Comparison of ENCODE assay signal across 1 cellular context in genomic region chr11:5367461-5368074, GRCh38.
TF ChIP-seq lines count a peak whose summit lies in the region.

No MANE protein-coding gene starts in this region.

TF ChIP-seq in K562, 482 proteins besides CTCF, POLR2A, EP300 and RAD21 (continued from another document and continues in another):
- TF ChIP-seq THAP7 (CRISPR knock-in tag; IDR thresholded peaks at IDR 0.05) = no peak
- TF ChIP-seq CEBPG (CRISPR knock-in tag; IDR thresholded peaks at IDR 0.05) = no peak
- no peak for TF ChIP-seq CEBPG (tag; conservative IDR thresholded peaks at IDR 0.05 in 1 of 2, IDR thresholded peaks at IDR 0.05 in 1 of 2)
- no peak for TF ChIP-seq DPF2 (IDR thresholded peaks at IDR 0.05)
- no peak for TF ChIP-seq XRCC4 (IDR thresholded peaks at IDR 0.05; ENCODE audit: extremely low read depth, insufficient read depth, insufficient read length)
- TF ChIP-seq, protein P1, sequence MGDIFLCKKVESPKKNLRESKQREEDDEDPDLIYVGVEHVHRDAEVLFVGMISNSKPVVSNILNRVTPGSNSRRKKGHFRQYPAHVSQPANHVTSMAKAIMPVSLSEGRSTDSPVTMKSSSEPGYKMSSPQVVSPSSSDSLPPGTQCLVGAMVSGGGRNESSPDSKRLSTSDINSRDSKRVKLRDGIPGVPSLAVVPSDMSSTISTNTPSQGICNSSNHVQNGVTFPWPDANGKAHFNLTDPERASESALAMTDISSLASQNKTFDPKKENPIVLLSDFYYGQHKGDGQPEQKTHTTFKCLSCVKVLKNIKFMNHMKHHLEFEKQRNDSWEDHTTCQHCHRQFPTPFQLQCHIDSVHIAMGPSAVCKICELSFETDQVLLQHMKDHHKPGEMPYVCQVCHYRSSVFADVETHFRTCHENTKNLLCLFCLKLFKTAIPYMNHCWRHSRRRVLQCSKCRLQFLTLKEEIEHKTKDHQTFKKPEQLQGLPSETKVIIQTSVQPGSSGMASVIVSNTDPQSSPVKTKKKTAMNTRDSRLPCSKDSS (IDR thresholded peaks at IDR 0.05; ENCODE audit: low read depth, partially characterized antibody) = no peak
- no peak for TF ChIP-seq ZNF586 (CRISPR knock-in tag; conservative IDR thresholded peaks at IDR 0.05)
- no peak for TF ChIP-seq CBX1 (IDR thresholded peaks at IDR 0.05; ENCODE audit: low read depth)
- no peak for TF ChIP-seq LCOR (CRISPR knock-in tag; IDR thresholded peaks at IDR 0.05)
- TF ChIP-seq, protein P2, sequence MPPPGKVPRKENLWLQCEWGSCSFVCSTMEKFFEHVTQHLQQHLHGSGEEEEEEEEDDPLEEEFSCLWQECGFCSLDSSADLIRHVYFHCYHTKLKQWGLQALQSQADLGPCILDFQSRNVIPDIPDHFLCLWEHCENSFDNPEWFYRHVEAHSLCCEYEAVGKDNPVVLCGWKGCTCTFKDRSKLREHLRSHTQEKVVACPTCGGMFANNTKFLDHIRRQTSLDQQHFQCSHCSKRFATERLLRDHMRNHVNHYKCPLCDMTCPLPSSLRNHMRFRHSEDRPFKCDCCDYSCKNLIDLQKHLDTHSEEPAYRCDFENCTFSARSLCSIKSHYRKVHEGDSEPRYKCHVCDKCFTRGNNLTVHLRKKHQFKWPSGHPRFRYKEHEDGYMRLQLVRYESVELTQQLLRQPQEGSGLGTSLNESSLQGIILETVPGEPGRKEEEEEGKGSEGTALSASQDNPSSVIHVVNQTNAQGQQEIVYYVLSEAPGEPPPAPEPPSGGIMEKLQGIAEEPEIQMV (tag; conservative IDR thresholded peaks at IDR 0.05; ENCODE audit: low read depth) = 0 out of 2 replicates have a peak, but pooled peaks have one; percentile 44
- TF ChIP-seq EHMT2 (IDR thresholded peaks at IDR 0.05) = no peak
- no peak for TF ChIP-seq CEBPB (tag; IDR thresholded peaks at IDR 0.05)
- TF ChIP-seq, protein P3, sequence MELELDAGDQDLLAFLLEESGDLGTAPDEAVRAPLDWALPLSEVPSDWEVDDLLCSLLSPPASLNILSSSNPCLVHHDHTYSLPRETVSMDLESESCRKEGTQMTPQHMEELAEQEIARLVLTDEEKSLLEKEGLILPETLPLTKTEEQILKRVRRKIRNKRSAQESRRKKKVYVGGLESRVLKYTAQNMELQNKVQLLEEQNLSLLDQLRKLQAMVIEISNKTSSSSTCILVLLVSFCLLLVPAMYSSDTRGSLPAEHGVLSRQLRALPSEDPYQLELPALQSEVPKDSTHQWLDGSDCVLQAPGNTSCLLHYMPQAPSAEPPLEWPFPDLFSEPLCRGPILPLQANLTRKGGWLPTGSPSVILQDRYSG (tag; conservative IDR thresholded peaks at IDR 0.05; ENCODE audit: low read depth) = peak; percentile 72
- no peak for TF ChIP-seq POLR2AphosphoS5 (IDR thresholded peaks at IDR 0.05; ENCODE audit: control insufficient read depth, insufficient read depth, low read depth, low read length)
- TF ChIP-seq ZFP30 (CRISPR knock-in tag; IDR thresholded peaks at IDR 0.05; ENCODE audit: borderline replicate concordance) = no peak
- TF ChIP-seq, protein P4, sequence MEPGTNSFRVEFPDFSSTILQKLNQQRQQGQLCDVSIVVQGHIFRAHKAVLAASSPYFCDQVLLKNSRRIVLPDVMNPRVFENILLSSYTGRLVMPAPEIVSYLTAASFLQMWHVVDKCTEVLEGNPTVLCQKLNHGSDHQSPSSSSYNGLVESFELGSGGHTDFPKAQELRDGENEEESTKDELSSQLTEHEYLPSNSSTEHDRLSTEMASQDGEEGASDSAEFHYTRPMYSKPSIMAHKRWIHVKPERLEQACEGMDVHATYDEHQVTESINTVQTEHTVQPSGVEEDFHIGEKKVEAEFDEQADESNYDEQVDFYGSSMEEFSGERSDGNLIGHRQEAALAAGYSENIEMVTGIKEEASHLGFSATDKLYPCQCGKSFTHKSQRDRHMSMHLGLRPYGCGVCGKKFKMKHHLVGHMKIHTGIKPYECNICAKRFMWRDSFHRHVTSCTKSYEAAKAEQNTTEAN (CRISPR knock-in tag; IDR thresholded peaks at IDR 0.05) = no peak
- TF ChIP-seq, protein P5, sequence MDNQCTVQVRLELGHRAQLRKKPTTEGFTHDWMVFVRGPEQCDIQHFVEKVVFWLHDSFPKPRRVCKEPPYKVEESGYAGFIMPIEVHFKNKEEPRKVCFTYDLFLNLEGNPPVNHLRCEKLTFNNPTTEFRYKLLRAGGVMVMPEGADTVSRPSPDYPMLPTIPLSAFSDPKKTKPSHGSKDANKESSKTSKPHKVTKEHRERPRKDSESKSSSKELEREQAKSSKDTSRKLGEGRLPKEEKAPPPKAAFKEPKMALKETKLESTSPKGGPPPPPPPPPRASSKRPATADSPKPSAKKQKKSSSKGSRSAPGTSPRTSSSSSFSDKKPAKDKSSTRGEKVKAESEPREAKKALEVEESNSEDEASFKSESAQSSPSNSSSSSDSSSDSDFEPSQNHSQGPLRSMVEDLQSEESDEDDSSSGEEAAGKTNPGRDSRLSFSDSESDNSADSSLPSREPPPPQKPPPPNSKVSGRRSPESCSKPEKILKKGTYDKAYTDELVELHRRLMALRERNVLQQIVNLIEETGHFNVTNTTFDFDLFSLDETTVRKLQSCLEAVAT (IDR thresholded peaks at IDR 0.05) = no peak
- TF ChIP-seq ZNF75A (CRISPR knock-in tag; IDR thresholded peaks at IDR 0.05) = no peak
- TF ChIP-seq ZNF583 (CRISPR knock-in tag; IDR thresholded peaks at IDR 0.05) = peak; percentile 40; the same call in 1 of the 2 replicates
- TF ChIP-seq DDX20 (tag; IDR thresholded peaks at IDR 0.05; ENCODE audit: low read depth) = peak; percentile 69; the same call in 1 of the 2 replicates
- 0 out of 2 replicates have a peak, but pooled peaks have one; percentile 17 for TF ChIP-seq HIVEP1 (CRISPR knock-in tag; IDR thresholded peaks at IDR 0.05)
- no peak for TF ChIP-seq BMI1 (IDR thresholded peaks at IDR 0.05; ENCODE audit: low read length)
- no peak for TF ChIP-seq ZNF232 (CRISPR knock-in tag; IDR thresholded peaks at IDR 0.05)
- TF ChIP-seq HNRNPLL (IDR thresholded peaks at IDR 0.05; ENCODE audit: low read depth, low read length, poor library complexity, severe bottlenecking) = no peak
- TF ChIP-seq BDP1 (IDR thresholded peaks at IDR 0.05; ENCODE audit: insufficient read depth, insufficient read length) = no peak
- TF ChIP-seq ZBTB17 (CRISPR knock-in tag; IDR thresholded peaks at IDR 0.05) = no peak; the same call in 1 of the 2 replicates
- peak; percentile 72 for TF ChIP-seq SMAD4 (CRISPR knock-in tag; conservative IDR thresholded peaks at IDR 0.05)
- TF ChIP-seq HSF4 (CRISPR knock-in tag; IDR thresholded peaks at IDR 0.05; ENCODE audit: borderline replicate concordance) = no peak
- TF ChIP-seq ZNF316 (IDR thresholded peaks at IDR 0.05) = peak; percentile 67
- no peak for TF ChIP-seq THRAP3 (IDR thresholded peaks at IDR 0.05; ENCODE audit: borderline replicate concordance)
- TF ChIP-seq NR1H2 (CRISPR knock-in tag; IDR thresholded peaks at IDR 0.05) = no peak
- TF ChIP-seq EP400 (IDR thresholded peaks at IDR 0.05) = no peak
- no peak for TF ChIP-seq HDGF (IDR thresholded peaks at IDR 0.05)
- no peak for TF ChIP-seq ID3 (CRISPR knock-in tag; IDR thresholded peaks at IDR 0.05)
- TF ChIP-seq ID3 (tag; IDR thresholded peaks at IDR 0.05) = peak; percentile 46; the same call in 1 of the 2 replicates
- TF ChIP-seq FOXJ3 (CRISPR knock-in tag; IDR thresholded peaks at IDR 0.05) = no peak
- no peak for TF ChIP-seq RB1 (IDR thresholded peaks at IDR 0.05; ENCODE audit: low read depth)
- TF ChIP-seq MECOM (CRISPR knock-in tag; IDR thresholded peaks at IDR 0.05) = peak; percentile 60; the same call in 1 of the 2 replicates
- peak; percentile 47; the same call in 1 of the 2 replicates for TF ChIP-seq KLF6 (CRISPR knock-in tag; IDR thresholded peaks at IDR 0.05; ENCODE audit: borderline replicate concordance)
- TF ChIP-seq, protein P6, sequence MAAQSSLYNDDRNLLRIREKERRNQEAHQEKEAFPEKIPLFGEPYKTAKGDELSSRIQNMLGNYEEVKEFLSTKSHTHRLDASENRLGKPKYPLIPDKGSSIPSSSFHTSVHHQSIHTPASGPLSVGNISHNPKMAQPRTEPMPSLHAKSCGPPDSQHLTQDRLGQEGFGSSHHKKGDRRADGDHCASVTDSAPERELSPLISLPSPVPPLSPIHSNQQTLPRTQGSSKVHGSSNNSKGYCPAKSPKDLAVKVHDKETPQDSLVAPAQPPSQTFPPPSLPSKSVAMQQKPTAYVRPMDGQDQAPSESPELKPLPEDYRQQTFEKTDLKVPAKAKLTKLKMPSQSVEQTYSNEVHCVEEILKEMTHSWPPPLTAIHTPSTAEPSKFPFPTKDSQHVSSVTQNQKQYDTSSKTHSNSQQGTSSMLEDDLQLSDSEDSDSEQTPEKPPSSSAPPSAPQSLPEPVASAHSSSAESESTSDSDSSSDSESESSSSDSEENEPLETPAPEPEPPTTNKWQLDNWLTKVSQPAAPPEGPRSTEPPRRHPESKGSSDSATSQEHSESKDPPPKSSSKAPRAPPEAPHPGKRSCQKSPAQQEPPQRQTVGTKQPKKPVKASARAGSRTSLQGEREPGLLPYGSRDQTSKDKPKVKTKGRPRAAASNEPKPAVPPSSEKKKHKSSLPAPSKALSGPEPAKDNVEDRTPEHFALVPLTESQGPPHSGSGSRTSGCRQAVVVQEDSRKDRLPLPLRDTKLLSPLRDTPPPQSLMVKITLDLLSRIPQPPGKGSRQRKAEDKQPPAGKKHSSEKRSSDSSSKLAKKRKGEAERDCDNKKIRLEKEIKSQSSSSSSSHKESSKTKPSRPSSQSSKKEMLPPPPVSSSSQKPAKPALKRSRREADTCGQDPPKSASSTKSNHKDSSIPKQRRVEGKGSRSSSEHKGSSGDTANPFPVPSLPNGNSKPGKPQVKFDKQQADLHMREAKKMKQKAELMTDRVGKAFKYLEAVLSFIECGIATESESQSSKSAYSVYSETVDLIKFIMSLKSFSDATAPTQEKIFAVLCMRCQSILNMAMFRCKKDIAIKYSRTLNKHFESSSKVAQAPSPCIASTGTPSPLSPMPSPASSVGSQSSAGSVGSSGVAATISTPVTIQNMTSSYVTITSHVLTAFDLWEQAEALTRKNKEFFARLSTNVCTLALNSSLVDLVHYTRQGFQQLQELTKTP (IDR thresholded peaks at IDR 0.05; ENCODE audit: low read depth in 1 of 2, partially characterized antibody in 2 of 2) = no peak
- TF ChIP-seq U2AF1 (optimal IDR thresholded peaks at IDR 0.05; ENCODE audit: low read depth, low read length) = no peak
- TF ChIP-seq, protein P7, sequence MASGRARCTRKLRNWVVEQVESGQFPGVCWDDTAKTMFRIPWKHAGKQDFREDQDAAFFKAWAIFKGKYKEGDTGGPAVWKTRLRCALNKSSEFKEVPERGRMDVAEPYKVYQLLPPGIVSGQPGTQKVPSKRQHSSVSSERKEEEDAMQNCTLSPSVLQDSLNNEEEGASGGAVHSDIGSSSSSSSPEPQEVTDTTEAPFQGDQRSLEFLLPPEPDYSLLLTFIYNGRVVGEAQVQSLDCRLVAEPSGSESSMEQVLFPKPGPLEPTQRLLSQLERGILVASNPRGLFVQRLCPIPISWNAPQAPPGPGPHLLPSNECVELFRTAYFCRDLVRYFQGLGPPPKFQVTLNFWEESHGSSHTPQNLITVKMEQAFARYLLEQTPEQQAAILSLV (tag; IDR thresholded peaks at IDR 0.05) = peak; percentile 45; the same call in 1 of the 2 replicates
- TF ChIP-seq NR2C2 (CRISPR knock-in tag; IDR thresholded peaks at IDR 0.05) = no peak
- TF ChIP-seq NR2C2 (tag; IDR thresholded peaks at IDR 0.05) = no peak
- no peak for TF ChIP-seq LEF1 (IDR thresholded peaks at IDR 0.05)
- TF ChIP-seq DIDO1 (tag; IDR thresholded peaks at IDR 0.05; ENCODE audit: low read depth) = no peak
- TF ChIP-seq, protein P8, sequence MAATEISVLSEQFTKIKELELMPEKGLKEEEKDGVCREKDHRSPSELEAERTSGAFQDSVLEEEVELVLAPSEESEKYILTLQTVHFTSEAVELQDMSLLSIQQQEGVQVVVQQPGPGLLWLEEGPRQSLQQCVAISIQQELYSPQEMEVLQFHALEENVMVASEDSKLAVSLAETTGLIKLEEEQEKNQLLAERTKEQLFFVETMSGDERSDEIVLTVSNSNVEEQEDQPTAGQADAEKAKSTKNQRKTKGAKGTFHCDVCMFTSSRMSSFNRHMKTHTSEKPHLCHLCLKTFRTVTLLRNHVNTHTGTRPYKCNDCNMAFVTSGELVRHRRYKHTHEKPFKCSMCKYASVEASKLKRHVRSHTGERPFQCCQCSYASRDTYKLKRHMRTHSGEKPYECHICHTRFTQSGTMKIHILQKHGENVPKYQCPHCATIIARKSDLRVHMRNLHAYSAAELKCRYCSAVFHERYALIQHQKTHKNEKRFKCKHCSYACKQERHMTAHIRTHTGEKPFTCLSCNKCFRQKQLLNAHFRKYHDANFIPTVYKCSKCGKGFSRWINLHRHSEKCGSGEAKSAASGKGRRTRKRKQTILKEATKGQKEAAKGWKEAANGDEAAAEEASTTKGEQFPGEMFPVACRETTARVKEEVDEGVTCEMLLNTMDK (IDR thresholded peaks at IDR 0.05; ENCODE audit: borderline replicate concordance, insufficient read depth, low read depth, low read length, poor library complexity, severe bottlenecking) = no peak
- TF ChIP-seq SPI1 (IDR thresholded peaks at IDR 0.05; ENCODE audit: borderline replicate concordance, low read depth, low read length) = no peak
- TF ChIP-seq YBX1 (IDR thresholded peaks at IDR 0.05) = no peak
- TF ChIP-seq MBD2 (IDR thresholded peaks at IDR 0.05; ENCODE audit: borderline replicate concordance, low read depth) = no peak
- TF ChIP-seq PRPF4 (IDR thresholded peaks at IDR 0.05; ENCODE audit: insufficient read depth, low read depth, low read length, poor library complexity, severe bottlenecking) = no peak
- no peak for TF ChIP-seq CBX5 (IDR thresholded peaks at IDR 0.05; ENCODE audit: borderline replicate concordance, low read depth)
- TF ChIP-seq ZNF23 (CRISPR knock-in tag; IDR thresholded peaks at IDR 0.05) = 0 out of 2 replicates have a peak, but pooled peaks have one; percentile 52
- peak; percentile 90 for TF ChIP-seq ZNF668 (CRISPR knock-in tag; IDR thresholded peaks at IDR 0.05)
- no peak for TF ChIP-seq MEIS2 (IDR thresholded peaks at IDR 0.05; ENCODE audit: partially characterized antibody)
- no peak for TF ChIP-seq SLC30A9 (CRISPR knock-in tag; IDR thresholded peaks at IDR 0.05)
- no peak for TF ChIP-seq KAT2B (IDR thresholded peaks at IDR 0.05; ENCODE audit: low read depth, low read length)
- TF ChIP-seq MEF2D (tag; conservative IDR thresholded peaks at IDR 0.05; ENCODE audit: low read depth) = peak; percentile 72
- TF ChIP-seq SRSF7 (optimal IDR thresholded peaks at IDR 0.05; ENCODE audit: low read depth, low read length) = no peak
